ENCODE assay signal across 28 cellular contexts in genomic region chr16:73280366-73280765, GRCh38.
"Had no signal": no experiment of that assay in that cellular context is flagged by ENCODE, and none has a peak within 500 bp of the region (broad histone marks: within the 10 kb centered on the region; RNA-seq: fewer than 3 reads in every experiment).

No MANE protein-coding gene starts in this region.

- DNase-seq: activated CD4-positive, alpha-beta memory T cell treated with anti-CD3 and anti-CD28 coated beads for 36 hours; activated CD4-positive, alpha-beta T cell treated with anti-CD3 and anti-CD28 coated beads for 48 hours; activated CD8-positive, alpha-beta memory T cell treated with anti-CD3 and anti-CD28 coated beads, Interleukin-2, amount 50 U/mL, for 4 hours; activated gamma-delta T cell; activated naive CD4-positive, alpha-beta T cell treated with anti-CD3 and anti-CD28 coated beads, Interleukin-2, amount 10 ng/mL, durations not matched to agents 7 days and 5 days; activated naive CD8-positive, alpha-beta T cell treated with anti-CD3 and anti-CD28 coated beads, Interleukin-2, amount 10 ng/mL, durations not matched to agents 7 days and 5 days; activated T-cell treated with anti-CD3 and anti-CD28 coated beads, Interleukin-2, amount 50 U/mL, for 24 hours; brain microvascular endothelial cell; caudate nucleus; erythroblast; heart right ventricle; kidney glomerular epithelial cell; left lung; lower lobe of right lung; mesenchymal stem cell; naive thymus-derived CD8-positive, alpha-beta T cell; nucleus accumbens; pancreas; sigmoid colon; small intestine; stimulated activated CD4-positive, alpha-beta T cell treated with anti-CD3 and anti-CD28 coated beads, Interleukin-4, amount 100 ng/mL, for 4 hours; stimulated activated CD8-positive, alpha-beta memory T cell treated with anti-CD3 and anti-CD28 coated beads, Interleukin-4, amount 100 ng/mL, for 48 hours; stimulated activated naive CD8-positive, alpha-beta T cell treated with anti-CD3 and anti-CD28 coated beads, Interleukin-15, amount 100 ng/mL, for 72 hours; substantia nigra; T-helper 1 cell; upper lobe of right lung had no signal

- H3K4me3 ChIP-seq: heart right ventricle, left lung, lower lobe of right lung, pancreas, prostate gland, sigmoid colon, upper lobe of right lung had no signal

- ATAC-seq: heart right ventricle; left lung; lower lobe of right lung; naive thymus-derived CD8-positive, alpha-beta T cell; pancreas; stimulated activated memory B cell treated with anti-CD40 and anti-IgM and Interleukin-4, amounts not matched to agents 10 μg/mL and 1 μg/mL and 100 μg/mL, for 72 hours; stimulated activated naive CD8-positive, alpha-beta T cell treated with anti-CD3 and anti-CD28 coated beads, Interleukin-15, amount 100 ng/mL, for 72 hours; upper lobe of right lung had no signal
